8 cellular contexts compared by ENCODE assay signal in genomic region chr3:53346922-53347260, GRCh38. TPM values are rescaled to one million over a fixed set of nuclear protein-coding genes. Genes with fewer than 3 reads are reported as not detected.
DNase-seq lines count a peak whose midpoint lies in the region; ATAC-seq and TF ChIP-seq lines count a peak whose summit lies in the region.

No MANE protein-coding gene starts in this region.

- no peaks in the 10 kb centered on the region for H3K27me3 Mint-ChIP-seq in CD8-positive, alpha-beta T cell (ENCODE audit: low read depth)
- no peaks in the 10 kb centered on the region for H3K27me3 Mint-ChIP-seq in activated naive CD8-positive, alpha-beta T cell

- H3K9me3 Mint-ChIP-seq in CD8-positive, alpha-beta T cell = no peaks in the 10 kb centered on the region
- no peaks in the 10 kb centered on the region for H3K9me3 Mint-ChIP-seq in activated naive CD8-positive, alpha-beta T cell (ENCODE audit: low read depth)

- peaks cover 32% of the 10 kb centered on the region for H3K36me3 Mint-ChIP-seq in CD8-positive, alpha-beta T cell
- H3K36me3 Mint-ChIP-seq in activated naive CD8-positive, alpha-beta T cell = no peaks in the 10 kb centered on the region

- H3K4me3 Mint-ChIP-seq in CD8-positive, alpha-beta T cell = peak overlapping the region; percentile 99
- peak overlapping the region; percentile 97 for H3K4me3 Mint-ChIP-seq in activated naive CD8-positive, alpha-beta T cell

- H3K4me1 Mint-ChIP-seq in CD8-positive, alpha-beta T cell (ENCODE audit: low read depth) = peaks cover 41% of the 10 kb centered on the region
- peaks cover 36% of the 10 kb centered on the region for H3K4me1 Mint-ChIP-seq in activated naive CD8-positive, alpha-beta T cell (ENCODE audit: low read depth)

- intact Hi-C loops in CD8-positive, alpha-beta T cell (cut with DNase I, micrococcal nuclease) = loop anchor here (1.0 to 10.0 kb wide), 8 partner anchors 48 to 892 kb away; partner anchors contain the start of genes ACTR8 (in 1 of the 2), NISCH (in 1 of the 2), RFT1 (in 1 of the 2) and SELENOK (in 1 of the 2)
- intact Hi-C loops in tibial artery (cut with DNase I; ENCODE audit: low total_unique reads) = loop anchor here (5.0 kb wide), 1 partner anchor 545 kb away; the partner anchor contains the start of gene SELENOK

- CTCF ChIA-PET in CD8-positive, alpha-beta T cell (lab: Charles Lee) = interaction anchor here (0.9 kb wide), 1 partner anchor 9 kb away, joined by 3 read pairs; no protein-coding TSS in a partner anchor

- no peaks in the 10 kb centered on the region for H3K9me3 ChIP-seq in CD8-positive, alpha-beta T cell (ENCODE audit: low read length)
- H3K9me3 ChIP-seq in tibial artery = no peaks in the 10 kb centered on the region

- POLR2A ChIA-PET in CD8-positive, alpha-beta T cell (lab: Charles Lee) = interaction anchor here (0.7 to 2.5 kb wide), 10 partner anchors 8 to 545 kb away, joined by 3 to 13 read pairs (median 5); partner anchors contain the start of genes SELENOK and TKT

- H3K27ac ChIP-seq in CD8-positive, alpha-beta T cell (ENCODE audit: low read depth, low read length) = peak overlapping the region; percentile 95
- H3K27ac ChIP-seq in layer of hippocampus (ENCODE audit: low read depth, low read length) = peak overlapping the region; percentile 93
- H3K27ac ChIP-seq in tibial artery = peak overlapping the region; percentile 93 to 98

- H3K36me3 ChIP-seq in CD8-positive, alpha-beta T cell (ENCODE audit: insufficient read depth, low read length) = peaks cover 10% of the 10 kb centered on the region
- peaks cover 3 to 20% (median 12%) of the 10 kb centered on the region in 3 donors for H3K36me3 ChIP-seq in tibial artery

- no peak for TF ChIP-seq CTCF in CD8-positive, alpha-beta T cell (IDR thresholded peaks at IDR 0.05)
- TF ChIP-seq CTCF in tibial artery (IDR thresholded peaks at IDR 0.05) = no peak

- ATAC-seq in CD8-positive, alpha-beta T cell = no peak
- peak; percentile 5 for ATAC-seq in HG03045 (IDR thresholded peaks at IDR 0.05; ENCODE audit: unreplicated experiment)
- no peak for ATAC-seq in GM19397 (IDR thresholded peaks at IDR 0.05; ENCODE audit: unreplicated experiment)
- no peak for ATAC-seq in GM19351 (IDR thresholded peaks at IDR 0.05; ENCODE audit: unreplicated experiment)

- DNase-seq in CD8-positive, alpha-beta T cell = no peak
- peak in 1 of 2 donors; percentile 21 for DNase-seq in tibial artery
- DNase-seq in activated effector memory CD4-positive, alpha-beta T cell treated with anti-CD3 and anti-CD28 coated beads, Interleukin-2, amount 50 U/mL, for 16 hours = no peak

- H3K4me1 ChIP-seq in CD8-positive, alpha-beta T cell (ENCODE audit: insufficient read depth, low read length) = peaks cover 29% of the 10 kb centered on the region
- peaks cover 0 to 34% (median 18%) of the 10 kb centered on the region in 4 donors for H3K4me1 ChIP-seq in tibial artery

- H3K27me3 ChIP-seq in CD8-positive, alpha-beta T cell (ENCODE audit: insufficient read depth, low read length) = no peaks in the 10 kb centered on the region
- H3K27me3 ChIP-seq in layer of hippocampus (ENCODE audit: control insufficient read depth, insufficient read depth, low read length) (no peaks in the 10 kb centered on the region), tibial artery (no peaks in the 10 kb centered on the region)

- H3K27ac Mint-ChIP-seq in CD8-positive, alpha-beta T cell = peak overlapping the region; percentile 98
- H3K27ac Mint-ChIP-seq in activated naive CD8-positive, alpha-beta T cell = peak overlapping the region; percentile 98

- peak overlapping the region; percentile 99 for H3K4me3 ChIP-seq in CD8-positive, alpha-beta T cell (ENCODE audit: low read depth, low read length)
- H3K4me3 ChIP-seq in tibial artery = peak overlapping the region; percentile 89 to 95

RNA-seq across cellular contexts. Expression of gene DCP1A, which starts 0.5 kb away (rescaled TPM):
- 10 to 100 TPM; 71.8 to 80.4 TPM for total RNA-seq in CD8-positive, alpha-beta T cell
